Comparison of ENCODE assay signal across 2 cellular contexts in genomic region chr1:201704439-201704792, GRCh38.
TF ChIP-seq lines count a peak whose summit lies in the region.

No MANE protein-coding gene starts in this region.

TF ChIP-seq in IMR-90, 13 proteins besides CTCF, POLR2A, EP300 and RAD21:
- TF ChIP-seq SMC3 (IDR thresholded peaks at IDR 0.05; ENCODE audit: low read depth, low read length) (no peak), FOS (IDR thresholded peaks at IDR 0.05; ENCODE audit: low read depth, low read length) (no peak), BHLHE40 (IDR thresholded peaks at IDR 0.05; ENCODE audit: low read depth, low read length) (no peak), CEBPB (IDR thresholded peaks at IDR 0.05; ENCODE audit: low read depth, low read length) (no peak), MAFK (IDR thresholded peaks at IDR 0.05; ENCODE audit: low read depth, low read length) (no peak), CHD1 (IDR thresholded peaks at IDR 0.05; ENCODE audit: low read depth, low read length) (no peak), RCOR1 (IDR thresholded peaks at IDR 0.05; ENCODE audit: insufficient replicate concordance, low read length) (no peak), MXI1 (IDR thresholded peaks at IDR 0.05; ENCODE audit: borderline replicate concordance, low read depth, low read length) (no peak), MAZ (IDR thresholded peaks at IDR 0.05; ENCODE audit: borderline replicate concordance, low read depth, low read length) (no peak), ELK1 (IDR thresholded peaks at IDR 0.05; ENCODE audit: borderline replicate concordance, low read depth, low read length) (no peak), RFX5 (IDR thresholded peaks at IDR 0.05; ENCODE audit: low read depth, low read length) (no peak), NFE2L2 (IDR thresholded peaks at IDR 0.05; ENCODE audit: low read depth, low read length) (no peak)
TF ChIP-seq in IMR-90: peak in this region for 0.

TF ChIP-seq in neural cell, 6 proteins besides CTCF, POLR2A, EP300 and RAD21:
- no peak for TF ChIP-seq EZH2 (IDR thresholded peaks at IDR 0.05; ENCODE audit: borderline replicate concordance, insufficient read depth, low read length, poor library complexity, severe bottlenecking)
- no peak for TF ChIP-seq SMC3 (conservative IDR thresholded peaks at IDR 0.05; ENCODE audit: poor library complexity)
- no peak for TF ChIP-seq TAF1 (IDR thresholded peaks at IDR 0.05; ENCODE audit: low read depth)
- TF ChIP-seq REST (IDR thresholded peaks at IDR 0.05; ENCODE audit: borderline replicate concordance): no peak
- no peak for TF ChIP-seq MXI1 (conservative IDR thresholded peaks at IDR 0.05; ENCODE audit: poor library complexity, severe bottlenecking)
- TF ChIP-seq POLR2AphosphoS5 (IDR thresholded peaks at IDR 0.05): no peak
